Comparison of ENCODE assay signal across 18 cellular contexts in the genomic region with DNA sequence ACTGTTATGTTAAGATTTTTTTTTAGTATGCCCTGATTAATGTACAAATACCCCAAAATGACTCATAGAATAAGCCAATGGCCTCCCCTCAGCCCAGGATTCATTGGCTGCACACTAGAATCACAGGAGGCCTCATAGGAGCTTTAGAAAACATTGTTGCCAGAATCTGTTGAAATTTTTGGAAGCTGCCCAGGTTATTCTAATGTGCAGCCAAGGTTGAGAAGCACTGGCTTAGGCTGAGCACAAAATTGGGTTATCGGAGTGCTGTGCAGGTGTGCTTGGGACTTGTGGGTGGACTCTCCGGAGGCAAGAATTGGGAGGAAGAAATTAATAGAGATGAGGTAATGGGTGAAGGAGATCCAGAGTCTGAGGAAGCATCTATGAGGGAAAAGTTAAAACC. TPM values are rescaled to one million over a fixed set of nuclear protein-coding genes. Genes with fewer than 3 reads are reported as not detected.
A peak's percentile ranks its signal among the peaks of the same experiment; 100 is the strongest.
DNase-seq lines count a peak whose midpoint lies in the region; ATAC-seq, FAIRE-seq and TF ChIP-seq lines count a peak whose summit lies in the region.
"Had no signal": no experiment of that assay in that cellular context is flagged by ENCODE, and none has a peak within 500 bp of the region (broad histone marks: within the 10 kb centered on the region; RNA-seq: fewer than 3 reads in every experiment).

No MANE protein-coding gene starts in this region.

- no peak overlapping the region for H3K9ac ChIP-seq in astrocyte (ENCODE audit: low read length)

- TF ChIP-seq CTCF in astrocyte (IDR thresholded peaks at IDR 0.05; ENCODE audit: insufficient read depth, low read depth, low read length) (no peak), fibroblast of mammary gland (conservative IDR thresholded peaks at IDR 0.05; ENCODE audit: control insufficient read depth, insufficient read depth, low read depth, low read length) (no peak)

- H3K27me3 Mint-ChIP-seq in astrocyte (ENCODE audit: low read depth, unreplicated experiment), result no peaks in the 10 kb centered on the region

- no peaks in the 10 kb centered on the region for H3K9me3 ChIP-seq in astrocyte (ENCODE audit: insufficient read depth, low read depth, low read length)
- H3K9me3 ChIP-seq: A549, BE2C had no signal

- H3K36me3 ChIP-seq in astrocyte (ENCODE audit: insufficient read depth, low read length), result no peaks in the 10 kb centered on the region
- H3K36me3 ChIP-seq: BE2C had no signal

- ATAC-seq in HG02885 (IDR thresholded peaks at IDR 0.05; ENCODE audit: poor library complexity, unreplicated experiment), result no peak
- ATAC-seq: A549 had no signal

- no peaks in the 10 kb centered on the region for H4K20me1 ChIP-seq in astrocyte (ENCODE audit: insufficient read depth, low read length)

- H3K4me1 Mint-ChIP-seq in astrocyte (ENCODE audit: low read depth, unreplicated experiment), result peaks cover 3% of the 10 kb centered on the region
- H3K4me1 Mint-ChIP-seq: CD4-positive, alpha-beta memory T cell had no signal

- H3K27me3 ChIP-seq in astrocyte (ENCODE audit: insufficient read depth, low read length), result no peaks in the 10 kb centered on the region
- H3K27me3 ChIP-seq: BE2C had no signal

- no peaks in the 10 kb centered on the region for H3K4me1 ChIP-seq in astrocyte (ENCODE audit: insufficient read depth, low read length)
- H3K4me1 ChIP-seq: A549, BE2C had no signal

- no peak overlapping the region for H3K27ac ChIP-seq in astrocyte (ENCODE audit: low read depth, low read length)
- H3K27ac ChIP-seq: A549, C4-2B had no signal

- H3K4me3 Mint-ChIP-seq in astrocyte (ENCODE audit: unreplicated experiment), result no peak overlapping the region
- H3K4me3 Mint-ChIP-seq: CD4-positive, alpha-beta memory T cell had no signal

- no peaks in the 10 kb centered on the region for H3K79me2 ChIP-seq in astrocyte (ENCODE audit: insufficient read depth, low read length)

- no peak overlapping the region for H3K4me2 ChIP-seq in astrocyte (ENCODE audit: low read length)
- H3K4me2 ChIP-seq: A549 had no signal

- H3K4me3 ChIP-seq in astrocyte (ENCODE audit: insufficient read depth, low read depth, low read length), result no peak overlapping the region
- H3K4me3 ChIP-seq in fibroblast of mammary gland (ENCODE audit: control insufficient read depth, low read depth, low read length), result no peak overlapping the region
- H3K4me3 ChIP-seq: A549 had no signal

- no peaks in the 10 kb centered on the region for H3K9me3 Mint-ChIP-seq in astrocyte (ENCODE audit: unreplicated experiment)

- peak; percentile 43 for FAIRE-seq in astrocyte (lab: Jason Lieb, UNC)
- FAIRE-seq: A549, GM12892, GM19239, H1 had no signal

- H3K27ac Mint-ChIP-seq in astrocyte (ENCODE audit: unreplicated experiment), result no peak overlapping the region

- no peaks in the 10 kb centered on the region for H3K36me3 Mint-ChIP-seq in astrocyte (ENCODE audit: low read depth, unreplicated experiment)
- H3K36me3 Mint-ChIP-seq: CD4-positive, alpha-beta memory T cell had no signal

- H2AFZ ChIP-seq in astrocyte (ENCODE audit: low read depth, low read length), result no peak overlapping the region

- DNase-seq in GOT3 (lab: John Stamatoyannopoulos, UW) (peak; percentile 17), astrocyte (ENCODE audit: low read depth) (no peak), fibroblast of mammary gland (ENCODE audit: low read depth) (peak; percentile 36), stromal cell of bone marrow (ENCODE audit: low read depth) (peak; percentile 25)
- DNase-seq in activated naive CD4-positive, alpha-beta T cell (lab: John Stamatoyannopoulos, UW), result no peak
- DNase-seq: BE2C; CD4-positive, alpha-beta memory T cell; DMS153; DMS79 treated with DMSO at 0.1 percent for 48 hours; GDM1; HCEC 1CT; IMR-90 had no signal

RNA-seq across cellular contexts. Expression of a gene that starts 41.3 kb away (rescaled TPM):
- total RNA-seq in astrocyte, result not detected in 2 replicates
- total RNA-seq: CD4-positive, alpha-beta memory T cell; H1; IMR-90 had no signal

Comparison
In these comparisons a context has a peak if more than half of its experiments do, and no peak if none do; other contexts are left out.
1. DNase-seq: peak in GOT3 (single experiment), fibroblast of mammary gland (single experiment) and stromal cell of bone marrow (single experiment); none in astrocyte (single experiment) and activated naive CD4-positive, alpha-beta T cell (0 of 4).